ENCODE assay signal across 15 cellular contexts in the genomic region with DNA sequence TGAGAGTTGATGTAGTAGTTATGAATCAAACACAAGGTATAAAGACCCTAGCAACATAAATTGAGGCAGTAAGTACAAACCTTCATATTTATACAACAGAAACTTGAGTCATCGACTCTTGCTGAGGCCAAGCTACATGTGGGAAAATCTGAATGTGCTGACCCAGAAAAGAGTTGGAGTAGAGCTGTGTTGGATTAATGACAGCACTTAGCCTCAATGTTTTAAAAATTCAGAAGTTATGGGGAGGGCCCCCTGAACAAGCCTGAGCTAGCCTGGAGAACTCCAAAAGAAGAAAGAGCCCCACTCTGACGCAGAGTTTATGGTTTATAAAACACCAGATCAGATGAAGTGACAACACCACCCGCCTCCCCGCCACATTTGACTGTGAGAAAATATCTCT.
DNase-seq lines count a peak whose midpoint lies in the region; ATAC-seq and TF ChIP-seq lines count a peak whose summit lies in the region.
"Had no signal": no experiment of that assay in that cellular context is flagged by ENCODE, and none has a peak within 500 bp of the region (broad histone marks: within the 10 kb centered on the region; RNA-seq: fewer than 3 reads in every experiment).

No MANE protein-coding gene starts in this region.

- H3K36me3 Mint-ChIP-seq in activated naive CD8-positive, alpha-beta T cell treated with anti-CD3 and anti-CD28 coated beads, Interleukin-2, amount 50 U/mL, for 24 hours (ENCODE audit: low read depth): no peaks in the 10 kb centered on the region
- H3K36me3 Mint-ChIP-seq in activated naive CD8-positive, alpha-beta T cell treated with anti-CD3 and anti-CD28 coated beads for 36 hours: no peaks in the 10 kb centered on the region
- H3K36me3 Mint-ChIP-seq in activated T-helper 2 cell treated with anti-CD3 and anti-CD28 coated beads, Interferon-gamma antibody, Interleukin-2, Interleukin-4, amounts not matched to agents 10 μg/mL and 5 μg/mL and 100 μg/mL, durations not matched to agents 14 hours and 24 hours and 36 hours (ENCODE audit: low read depth): peaks cover 38% of the 10 kb centered on the region
- H3K36me3 Mint-ChIP-seq in CD14-positive monocyte: peaks cover 0 to 3% of the 10 kb centered on the region in 2 donors
- H3K36me3 Mint-ChIP-seq: memory B cell had no signal

- H3K27me3 Mint-ChIP-seq in activated naive CD8-positive, alpha-beta T cell treated with anti-CD3 and anti-CD28 coated beads, Interleukin-2, amount 50 U/mL, for 24 hours: peaks cover 3% of the 10 kb centered on the region
- H3K27me3 Mint-ChIP-seq in activated naive CD8-positive, alpha-beta T cell treated with anti-CD3 and anti-CD28 coated beads for 36 hours: peaks cover 24% of the 10 kb centered on the region
- H3K27me3 Mint-ChIP-seq in activated T-helper 2 cell treated with anti-CD3 and anti-CD28 coated beads, Interferon-gamma antibody, Interleukin-2, Interleukin-4, amounts not matched to agents 10 μg/mL and 5 μg/mL and 100 μg/mL, durations not matched to agents 14 hours and 24 hours and 36 hours (ENCODE audit: low read depth): no peaks in the 10 kb centered on the region
- H3K27me3 Mint-ChIP-seq in CD14-positive monocyte (ENCODE audit: low read depth in 3 of 3): peaks cover 0 to 1% (median 0%) of the 10 kb centered on the region in 3 donors
- H3K27me3 Mint-ChIP-seq: central memory CD8-positive, alpha-beta T cell had no signal

- no peak for DNase-seq in activated naive CD8-positive, alpha-beta T cell treated with anti-CD3 and anti-CD28 coated beads, Interleukin-2, amount 50 U/mL, for 24 hours
- DNase-seq in activated naive CD8-positive, alpha-beta T cell treated with anti-CD3 and anti-CD28 coated beads for 36 hours: no peak
- DNase-seq in activated T-helper 2 cell treated with anti-CD3 and anti-CD28 coated beads, Interferon-gamma antibody, Interleukin-2, Interleukin-4, amounts not matched to agents 10 μg/mL and 5 μg/mL and 100 μg/mL, durations not matched to agents 14 hours and 24 hours and 36 hours (ENCODE audit: low spot score): no peak
- DNase-seq in left cardiac atrium (no peak), CD14-positive monocyte (ENCODE audit: low spot score) (no peak)
- no peak for DNase-seq in stimulated activated naive CD8-positive, alpha-beta T cell treated with anti-CD3 and anti-CD28 coated beads, Interleukin-15, Interleukin-2, amounts not matched to agents 100 U/mL and 50 U/mL, for 24 hours
- DNase-seq: DMS79 treated with DMSO at 0.1 percent for 48 hours, KG1, NCI-H187, NCI-H82 had no signal

- intact Hi-C loops in activated T-helper 2 cell treated with anti-CD3 and anti-CD28 coated beads, Interferon-gamma antibody, Interleukin-2, Interleukin-4, amounts not matched to agents 10 μg/mL and 5 μg/mL and 100 μg/mL, durations not matched to agents 14 hours and 24 hours and 36 hours (cut with micrococcal nuclease): loop anchor here (1.0 kb wide), 1 partner anchor 8 kb away; no protein-coding TSS in a partner anchor
- intact Hi-C loops in left cardiac atrium (cut with DNase I) (no loop called here), CD14-positive monocyte (cut with micrococcal nuclease) (no loop called here)

- peak overlapping the region; percentile 52 for H3K27ac Mint-ChIP-seq in activated naive CD8-positive, alpha-beta T cell treated with anti-CD3 and anti-CD28 coated beads, Interleukin-2, amount 50 U/mL, for 24 hours
- H3K27ac Mint-ChIP-seq in activated naive CD8-positive, alpha-beta T cell treated with anti-CD3 and anti-CD28 coated beads for 36 hours: no peak overlapping the region
- peak overlapping the region; percentile 66 for H3K27ac Mint-ChIP-seq in activated T-helper 2 cell treated with anti-CD3 and anti-CD28 coated beads, Interferon-gamma antibody, Interleukin-2, Interleukin-4, amounts not matched to agents 10 μg/mL and 5 μg/mL and 100 μg/mL, durations not matched to agents 14 hours and 24 hours and 36 hours
- H3K27ac Mint-ChIP-seq in CD14-positive monocyte: peak overlapping the region in 1 of 7 donors; percentile 57
- H3K27ac Mint-ChIP-seq: B cell, memory B cell had no signal

- H3K4me3 Mint-ChIP-seq in activated naive CD8-positive, alpha-beta T cell treated with anti-CD3 and anti-CD28 coated beads, Interleukin-2, amount 50 U/mL, for 24 hours: no peak overlapping the region
- no peak overlapping the region for H3K4me3 Mint-ChIP-seq in activated naive CD8-positive, alpha-beta T cell treated with anti-CD3 and anti-CD28 coated beads for 36 hours
- no peak overlapping the region for H3K4me3 Mint-ChIP-seq in activated T-helper 2 cell treated with anti-CD3 and anti-CD28 coated beads, Interferon-gamma antibody, Interleukin-2, Interleukin-4, amounts not matched to agents 10 μg/mL and 5 μg/mL and 100 μg/mL, durations not matched to agents 14 hours and 24 hours and 36 hours (ENCODE audit: low read depth)
- no peak overlapping the region for H3K4me3 Mint-ChIP-seq in CD14-positive monocyte
- H3K4me3 Mint-ChIP-seq: B cell; central memory CD8-positive, alpha-beta T cell; memory B cell had no signal

- H3K9me3 Mint-ChIP-seq in activated naive CD8-positive, alpha-beta T cell treated with anti-CD3 and anti-CD28 coated beads, Interleukin-2, amount 50 U/mL, for 24 hours: peaks cover 16% of the 10 kb centered on the region
- H3K9me3 Mint-ChIP-seq in activated naive CD8-positive, alpha-beta T cell treated with anti-CD3 and anti-CD28 coated beads for 36 hours: peaks cover 4% of the 10 kb centered on the region
- H3K9me3 Mint-ChIP-seq in activated T-helper 2 cell treated with anti-CD3 and anti-CD28 coated beads, Interferon-gamma antibody, Interleukin-2, Interleukin-4, amounts not matched to agents 10 μg/mL and 5 μg/mL and 100 μg/mL, durations not matched to agents 14 hours and 24 hours and 36 hours: peaks cover 34% of the 10 kb centered on the region
- H3K9me3 Mint-ChIP-seq in CD14-positive monocyte: peaks cover 0 to 5% (median 0%) of the 10 kb centered on the region in 7 donors
- H3K9me3 Mint-ChIP-seq: central memory CD8-positive, alpha-beta T cell; memory B cell had no signal

- H3K4me1 Mint-ChIP-seq in activated naive CD8-positive, alpha-beta T cell treated with anti-CD3 and anti-CD28 coated beads, Interleukin-2, amount 50 U/mL, for 24 hours: peaks cover 32% of the 10 kb centered on the region
- peaks cover 27% of the 10 kb centered on the region for H3K4me1 Mint-ChIP-seq in activated naive CD8-positive, alpha-beta T cell treated with anti-CD3 and anti-CD28 coated beads for 36 hours
- H3K4me1 Mint-ChIP-seq in activated T-helper 2 cell treated with anti-CD3 and anti-CD28 coated beads, Interferon-gamma antibody, Interleukin-2, Interleukin-4, amounts not matched to agents 10 μg/mL and 5 μg/mL and 100 μg/mL, durations not matched to agents 14 hours and 24 hours and 36 hours (ENCODE audit: low read depth): peaks cover 51% of the 10 kb centered on the region
- H3K4me1 Mint-ChIP-seq in CD14-positive monocyte: peaks cover 22% of the 10 kb centered on the region
- H3K4me1 Mint-ChIP-seq: B cell; central memory CD8-positive, alpha-beta T cell; memory B cell had no signal

- peak; percentile 83 for ATAC-seq in activated naive CD8-positive, alpha-beta T cell treated with anti-CD3 and anti-CD28 coated beads, Interleukin-2, amount 50 U/mL, for 24 hours
- ATAC-seq in left cardiac atrium: peak; percentile 56 to 62
- ATAC-seq in stimulated activated naive CD8-positive, alpha-beta T cell treated with anti-CD3 and anti-CD28 coated beads, Interleukin-15, Interleukin-2, amounts not matched to agents 100 U/mL and 50 U/mL, for 24 hours: peak; percentile 84
- no peak for ATAC-seq in HG03457 (IDR thresholded peaks at IDR 0.05; ENCODE audit: unreplicated experiment)
- ATAC-seq in HG03108 (IDR thresholded peaks at IDR 0.05; ENCODE audit: unreplicated experiment): no peak

- no peak for TF ChIP-seq CTCF in CD14-positive monocyte (IDR thresholded peaks at IDR 0.05)

Comparison
In these comparisons a context has a peak if more than half of its experiments do, and no peak if none do; other contexts are left out.
1. ATAC-seq: peak in activated naive CD8-positive, alpha-beta T cell treated with anti-CD3 and anti-CD28 coated beads, Interleukin-2, amount 50 U/mL, for 24 hours (single experiment), left cardiac atrium (2 of 2) and stimulated activated naive CD8-positive, alpha-beta T cell treated with anti-CD3 and anti-CD28 coated beads, Interleukin-15, Interleukin-2, amounts not matched to agents 100 U/mL and 50 U/mL, for 24 hours (single experiment); none in HG03457 (single experiment) and HG03108 (single experiment).